1 cellular context compared by ENCODE assay signal in the genomic region with DNA sequence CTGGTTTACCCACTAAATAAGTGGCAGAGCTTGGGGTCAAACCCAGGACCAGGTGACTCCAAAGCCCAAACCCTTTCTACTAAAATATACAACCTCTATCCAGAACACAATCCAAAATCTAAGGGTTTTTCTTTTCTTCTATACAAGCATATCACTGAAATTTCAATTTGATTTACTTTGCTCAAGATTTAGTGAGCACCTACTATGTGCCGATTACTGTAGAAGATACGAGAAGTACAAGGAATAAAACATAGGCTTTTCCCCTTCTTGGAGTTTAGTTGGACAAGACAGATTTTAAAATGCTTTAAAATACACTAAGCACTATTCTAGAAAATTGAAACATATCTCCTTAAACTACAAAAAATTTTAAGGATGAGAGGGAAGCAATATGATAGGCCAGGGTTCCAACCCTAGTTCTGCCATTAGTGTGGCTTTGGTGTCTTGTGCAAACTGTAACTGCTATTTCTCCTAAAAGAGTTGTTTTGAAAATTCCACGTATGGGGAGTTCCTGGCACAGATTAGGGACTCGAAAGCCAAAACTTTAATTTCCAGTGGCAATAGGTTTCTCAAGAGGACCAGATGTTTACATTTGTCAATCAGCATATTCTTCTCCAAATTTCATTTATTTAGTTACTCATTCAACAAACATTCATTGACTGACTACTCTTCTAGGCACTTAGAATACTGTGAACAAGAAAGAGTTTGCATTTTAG.
TF ChIP-seq lines count a peak whose summit lies in the region.

No MANE protein-coding gene starts in this region.

TF ChIP-seq in endothelial cell of umbilical vein, 7 proteins besides CTCF, POLR2A, EP300 and RAD21:
- TF ChIP-seq FOS (IDR thresholded peaks at IDR 0.05; ENCODE audit: borderline replicate concordance, insufficient read depth, low read length) = no peak
- TF ChIP-seq JUN (IDR thresholded peaks at IDR 0.05; ENCODE audit: borderline replicate concordance, insufficient read depth, insufficient read length, low read depth) = no peak
- no peak for TF ChIP-seq GATA2 (IDR thresholded peaks at IDR 0.05; ENCODE audit: insufficient read depth, insufficient read length, low read depth, low read length)
- TF ChIP-seq, protein P1, sequence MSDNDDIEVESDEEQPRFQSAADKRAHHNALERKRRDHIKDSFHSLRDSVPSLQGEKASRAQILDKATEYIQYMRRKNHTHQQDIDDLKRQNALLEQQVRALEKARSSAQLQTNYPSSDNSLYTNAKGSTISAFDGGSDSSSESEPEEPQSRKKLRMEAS (IDR thresholded peaks at IDR 0.05; ENCODE audit: insufficient read depth, insufficient read length) = no peak
- no peak for TF ChIP-seq POLR2AphosphoS5 (IDR thresholded peaks at IDR 0.05; ENCODE audit: insufficient read depth, low read depth, low read length)
- TF ChIP-seq MYC (IDR thresholded peaks at IDR 0.05; ENCODE audit: low read depth, low read length) = no peak
- TF ChIP-seq EZH2 (IDR thresholded peaks at IDR 0.05; ENCODE audit: borderline replicate concordance, low read depth, low read length, severe bottlenecking) = no peak
